ENCODE assay signal across 35 cellular contexts in genomic region chr22:48649031-48649430, GRCh38.
"Had no signal": no experiment of that assay in that cellular context is flagged by ENCODE, and none has a peak within 500 bp of the region (broad histone marks: within the 10 kb centered on the region; RNA-seq: fewer than 3 reads in every experiment).

No MANE protein-coding gene starts in this region.

- H3K36me3 Mint-ChIP-seq: activated CD4-positive, alpha-beta memory T cell treated with anti-CD3 and anti-CD28 coated beads for 36 hours; activated naive CD4-positive, alpha-beta T cell treated with anti-CD3 and anti-CD28 coated beads, Interleukin-2, amount 50 U/mL, for 72 hours; activated naive CD8-positive, alpha-beta T cell treated with anti-CD3 and anti-CD28 coated beads for 36 hours had no signal

- H3K9me3 Mint-ChIP-seq: activated B cell treated with CpG ODN at 0.5 μM for 24 hours; activated CD4-positive, alpha-beta memory T cell treated with anti-CD3 and anti-CD28 coated beads for 36 hours; activated CD4-positive, alpha-beta T cell treated with anti-CD3 and anti-CD28 coated beads, Interleukin-2, amount 10 ng/mL, durations not matched to agents 24 days and 14 days; activated CD8-positive, alpha-beta T cell treated with anti-CD3 and anti-CD28 coated beads for 36 hours; activated naive CD4-positive, alpha-beta T cell treated with anti-CD3 and anti-CD28 coated beads for 36 hours; activated naive CD4-positive, alpha-beta T cell treated with anti-CD3 and anti-CD28 coated beads, Interleukin-2, amount 50 U/mL, for 72 hours; activated naive CD8-positive, alpha-beta T cell treated with anti-CD3 and anti-CD28 coated beads for 36 hours; activated T-cell treated with anti-CD3 and anti-CD28 coated beads, Interleukin-2, amount 50 U/mL, for 4 hours; activated T-cell treated with anti-CD3 and anti-CD28 coated beads, Interleukin-2, amount 50 U/mL, for 72 hours; activated T-helper 1 cell treated with anti-CD3 and anti-CD28 coated beads, Interleukin-12 subunit alpha, Interleukin-12 subunit beta, Interleukin-2, Interleukin-4 antibody, amounts not matched to agents 30 ng/mL and 10 ng/mL and 1 ng/mL, durations not matched to agents 14 hours and 24 hours and 36 hours; activated T-helper 17 cell treated with anti-CD3 and anti-CD28 coated beads, Interleukin-2, amount 50 U/mL, for 72 hours; T-helper 1 cell treated with Interleukin-12 subunit alpha and Interleukin-12 subunit beta and Interleukin-4 antibody, amounts not matched to agents 30 μg/mL and 1 μg/mL, for 36 hours; T-helper 2 cell treated with Interferon-gamma antibody and Interleukin-4, amounts not matched to agents 5 μg/mL and 100 μg/mL, for 36 hours had no signal

- H3K27ac ChIP-seq: adrenal gland, body of pancreas, cardiac muscle cell, VCaP had no signal

- H3K27me3 ChIP-seq: adrenal gland, body of pancreas, cardiac muscle cell had no signal

- H3K27ac Mint-ChIP-seq: activated B cell treated with CpG ODN at 0.5 μM for 24 hours; activated CD4-positive, alpha-beta memory T cell treated with anti-CD3 and anti-CD28 coated beads for 36 hours; activated CD4-positive, alpha-beta T cell treated with anti-CD3 and anti-CD28 coated beads, Interleukin-2, amount 10 ng/mL, durations not matched to agents 24 days and 14 days; activated CD8-positive, alpha-beta T cell treated with anti-CD3 and anti-CD28 coated beads for 36 hours; activated naive CD4-positive, alpha-beta T cell treated with anti-CD3 and anti-CD28 coated beads for 36 hours; activated naive CD4-positive, alpha-beta T cell treated with anti-CD3 and anti-CD28 coated beads, Interleukin-2, amount 50 U/mL, for 72 hours; activated naive CD8-positive, alpha-beta T cell treated with anti-CD3 and anti-CD28 coated beads for 36 hours; activated T-cell treated with anti-CD3 and anti-CD28 coated beads, Interleukin-2, amount 50 U/mL, for 72 hours; activated T-helper 1 cell treated with anti-CD3 and anti-CD28 coated beads, Interleukin-12 subunit alpha, Interleukin-12 subunit beta, Interleukin-2, Interleukin-4 antibody, amounts not matched to agents 30 ng/mL and 10 ng/mL and 1 ng/mL, durations not matched to agents 14 hours and 24 hours and 36 hours; activated T-helper 17 cell treated with anti-CD3 and anti-CD28 coated beads, Interleukin-2, amount 50 U/mL, for 72 hours; T-helper 1 cell treated with Interleukin-12 subunit alpha and Interleukin-12 subunit beta and Interleukin-4 antibody, amounts not matched to agents 30 μg/mL and 1 μg/mL, for 36 hours; T-helper 2 cell treated with Interferon-gamma antibody and Interleukin-4, amounts not matched to agents 5 μg/mL and 100 μg/mL, for 36 hours had no signal

- ATAC-seq: activated CD8-positive, alpha-beta T cell treated with anti-CD3 and anti-CD28 coated beads for 36 hours; activated naive CD4-positive, alpha-beta T cell treated with anti-CD3 and anti-CD28 coated beads, Interleukin-2, amount 50 U/mL, for 72 hours; activated T-cell treated with anti-CD3 and anti-CD28 coated beads, Interleukin-2, amount 50 U/mL, for 4 hours; activated T-cell treated with anti-CD3 and anti-CD28 coated beads, Interleukin-2, amount 50 U/mL, for 72 hours; activated T-helper 17 cell treated with anti-CD3 and anti-CD28 coated beads, Interleukin-2, amount 50 U/mL, for 72 hours; body of pancreas had no signal

- H3K4me3 ChIP-seq: adrenal gland, body of pancreas, cardiac muscle cell had no signal

- H3K27me3 Mint-ChIP-seq: activated B cell treated with CpG ODN at 0.5 μM for 24 hours; activated CD4-positive, alpha-beta memory T cell treated with anti-CD3 and anti-CD28 coated beads for 36 hours; activated CD4-positive, alpha-beta T cell treated with anti-CD3 and anti-CD28 coated beads, Interleukin-2, amount 10 ng/mL, durations not matched to agents 24 days and 14 days; activated CD8-positive, alpha-beta T cell treated with anti-CD3 and anti-CD28 coated beads for 36 hours; activated naive CD8-positive, alpha-beta T cell treated with anti-CD3 and anti-CD28 coated beads for 36 hours; activated T-helper 17 cell treated with anti-CD3 and anti-CD28 coated beads, Interleukin-2, amount 50 U/mL, for 72 hours had no signal

- DNase-seq: activated B cell treated with CpG ODN at 0.5 μM for 24 hours; activated CD4-positive, alpha-beta memory T cell treated with anti-CD3 and anti-CD28 coated beads for 36 hours; activated CD4-positive, alpha-beta T cell treated with anti-CD3 and anti-CD28 coated beads for 4 hours; activated CD4-positive, alpha-beta T cell treated with anti-CD3 and anti-CD28 coated beads, Interleukin-2, amount 10 ng/mL, durations not matched to agents 24 days and 14 days; activated CD4-positive, alpha-beta T cell treated with anti-CD3 and anti-CD28 coated beads, Interleukin-2, amount 50 U/mL, for 1 hour; activated CD4-positive, alpha-beta T cell treated with anti-CD3 and anti-CD28 coated beads, Interleukin-2, amount 50 U/mL, for 4 hours; activated CD4-positive, CD25-positive, alpha-beta regulatory T cell treated with anti-CD3 and anti-CD28 coated beads, Interleukin-2, amount 50 U/mL, for 72 hours; activated CD8-positive, alpha-beta memory T cell treated with anti-CD3 and anti-CD28 coated beads, Interleukin-2, amount 50 U/mL, for 4 hours; activated CD8-positive, alpha-beta T cell treated with anti-CD3 and anti-CD28 coated beads for 36 hours; activated effector memory CD4-positive, alpha-beta T cell treated with anti-CD3 and anti-CD28 coated beads, Interleukin-2, amount 50 U/mL, for 16 hours; activated gamma-delta T cell treated with Interleukin-2 at 50 U/mL for 16 hours; activated naive CD4-positive, alpha-beta T cell; activated naive CD4-positive, alpha-beta T cell treated with anti-CD3 and anti-CD28 coated beads for 36 hours; activated naive CD4-positive, alpha-beta T cell treated with anti-CD3 and anti-CD28 coated beads, Interleukin-2, amount 50 U/mL, for 16 hours; activated naive CD8-positive, alpha-beta T cell treated with anti-CD3 and anti-CD28 coated beads for 36 hours; activated T-cell treated with anti-CD3 and anti-CD28 coated beads for 4 hours; activated T-cell treated with anti-CD3 and anti-CD28 coated beads, Interleukin-2, amount 50 U/mL, for 1 hour; activated T-cell treated with anti-CD3 and anti-CD28 coated beads, Interleukin-2, amount 50 U/mL, for 4 hours; activated T-cell treated with anti-CD3 and anti-CD28 coated beads, Interleukin-2, amount 50 U/mL, for 72 hours; adrenal gland; amniotic stem cell; aorta; body of pancreas; central memory CD4-positive, alpha-beta T cell; SW 1271; T-helper 1 cell; T-helper 2 cell; T-helper 9 cell had no signal

- H3K4me3 Mint-ChIP-seq: activated B cell treated with CpG ODN at 0.5 μM for 24 hours; activated CD4-positive, alpha-beta memory T cell treated with anti-CD3 and anti-CD28 coated beads for 36 hours; activated CD4-positive, alpha-beta T cell treated with anti-CD3 and anti-CD28 coated beads, Interleukin-2, amount 10 ng/mL, durations not matched to agents 24 days and 14 days; activated CD8-positive, alpha-beta T cell treated with anti-CD3 and anti-CD28 coated beads for 36 hours; activated naive CD4-positive, alpha-beta T cell treated with anti-CD3 and anti-CD28 coated beads for 36 hours; activated naive CD8-positive, alpha-beta T cell treated with anti-CD3 and anti-CD28 coated beads for 36 hours; activated T-cell treated with anti-CD3 and anti-CD28 coated beads, Interleukin-2, amount 50 U/mL, for 4 hours; activated T-cell treated with anti-CD3 and anti-CD28 coated beads, Interleukin-2, amount 50 U/mL, for 72 hours; activated T-helper 1 cell treated with anti-CD3 and anti-CD28 coated beads, Interleukin-12 subunit alpha, Interleukin-12 subunit beta, Interleukin-2, Interleukin-4 antibody, amounts not matched to agents 30 ng/mL and 10 ng/mL and 1 ng/mL, durations not matched to agents 14 hours and 24 hours and 36 hours; activated T-helper 17 cell treated with anti-CD3 and anti-CD28 coated beads, Interleukin-2, amount 50 U/mL, for 72 hours; T-helper 1 cell treated with Interleukin-12 subunit alpha and Interleukin-12 subunit beta and Interleukin-4 antibody, amounts not matched to agents 30 μg/mL and 1 μg/mL, for 36 hours; T-helper 2 cell treated with Interferon-gamma antibody and Interleukin-4, amounts not matched to agents 5 μg/mL and 100 μg/mL, for 36 hours had no signal

- H3K4me1 ChIP-seq: adrenal gland, body of pancreas had no signal

- H3K4me1 Mint-ChIP-seq: activated B cell treated with CpG ODN at 0.5 μM for 24 hours; activated CD4-positive, alpha-beta T cell treated with anti-CD3 and anti-CD28 coated beads, Interleukin-2, amount 10 ng/mL, durations not matched to agents 24 days and 14 days; activated naive CD8-positive, alpha-beta T cell treated with anti-CD3 and anti-CD28 coated beads for 36 hours; activated T-helper 17 cell treated with anti-CD3 and anti-CD28 coated beads, Interleukin-2, amount 50 U/mL, for 72 hours had no signal

- H3K9me3 ChIP-seq: adrenal gland, body of pancreas had no signal

- H3K36me3 ChIP-seq: adrenal gland, cardiac muscle cell had no signal
